ENCODE assay signal across 11 cellular contexts in the genomic region with DNA sequence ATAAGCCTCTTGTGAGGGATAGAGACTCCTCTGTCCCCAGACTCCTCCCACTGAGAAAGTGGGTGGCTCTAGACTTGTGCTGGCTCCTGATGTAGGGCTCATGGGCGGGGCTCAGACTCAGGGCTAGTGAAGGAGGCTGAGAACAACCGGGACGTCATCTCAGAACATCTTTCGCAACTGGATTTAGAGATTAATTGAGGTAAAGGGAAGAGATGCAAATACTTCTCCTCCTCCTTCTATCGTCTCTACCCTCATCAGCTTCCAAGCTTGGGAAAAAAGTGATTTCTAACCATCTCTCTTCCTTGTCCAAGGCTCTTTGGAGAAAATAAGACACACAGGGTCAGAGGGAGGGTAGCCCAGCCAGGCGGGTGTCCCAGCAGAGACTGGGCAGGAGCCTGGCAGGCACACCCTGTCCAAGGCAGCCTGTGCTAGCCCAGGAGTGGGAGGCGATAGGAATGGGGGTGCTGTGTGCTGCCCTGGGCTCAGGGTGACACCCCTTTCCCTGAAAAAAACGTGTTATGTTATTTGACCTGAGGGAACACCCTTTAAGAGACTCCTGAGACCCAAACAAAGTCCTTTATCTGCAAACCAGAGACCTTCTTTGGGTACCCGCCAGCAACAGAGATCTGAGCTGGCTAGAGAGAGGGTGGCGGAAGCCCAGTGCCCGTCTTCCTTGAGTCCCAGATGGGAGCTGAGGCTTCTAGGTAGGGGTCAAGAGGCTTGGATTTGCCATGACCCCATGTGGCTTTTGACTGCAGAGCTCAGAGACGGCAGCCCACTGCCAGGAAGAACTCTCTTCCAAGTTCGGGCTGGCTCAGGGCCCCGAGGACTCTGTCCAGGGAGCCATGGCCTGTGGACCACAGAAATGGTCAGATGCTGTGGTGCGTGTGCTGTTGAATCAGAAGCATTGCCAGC.
DNase-seq lines count a peak whose midpoint lies in the region; ATAC-seq and TF ChIP-seq lines count a peak whose summit lies in the region.
"Had no signal": no experiment of that assay in that cellular context is flagged by ENCODE, and none has a peak within 500 bp of the region (broad histone marks: within the 10 kb centered on the region; RNA-seq: fewer than 3 reads in every experiment).

No MANE protein-coding gene starts in this region.

- H3K36me3 ChIP-seq in body of pancreas (replicated peaks in 1 of 2; ENCODE audit: insufficient read depth in 1 of 2, low read depth in 2 of 2): no peaks in the 10 kb centered on the region
- no peaks in the 10 kb centered on the region for H3K36me3 ChIP-seq in right atrium auricular region
- no peaks in the 10 kb centered on the region for H3K36me3 ChIP-seq in gastrocnemius medialis

- intact Hi-C loops in body of pancreas (cut with DNase I): no loop called here
- intact Hi-C loops in gastrocnemius medialis (cut with DNase I; ENCODE audit: low total_unique reads): loop anchor here (1.0 kb wide), 1 partner anchor 87 kb away; no protein-coding TSS in a partner anchor

- H3K27ac ChIP-seq in body of pancreas: peak overlapping the region in 2 of 4 donors; percentile 22 to 24
- H3K27ac ChIP-seq in right atrium auricular region: peak overlapping the region; percentile 70 to 78
- peak overlapping the region; percentile 73 to 77 (median 76) for H3K27ac ChIP-seq in gastrocnemius medialis

- H3K27me3 ChIP-seq in body of pancreas (no peaks in the 10 kb centered on the region), right atrium auricular region (no peaks in the 10 kb centered on the region), gastrocnemius medialis (no peaks in the 10 kb centered on the region)

- ATAC-seq in GM18867 (IDR thresholded peaks at IDR 0.05; ENCODE audit: unreplicated experiment): peak; percentile 71
- peak; percentile 75 for ATAC-seq in body of pancreas
- peak; percentile 86 to 88 for ATAC-seq in gastrocnemius medialis
- no peak for ATAC-seq in HG03045 (IDR thresholded peaks at IDR 0.05; ENCODE audit: unreplicated experiment)

- in situ Hi-C loops in gastrocnemius medialis (cut with MboI; ENCODE audit: low sequenced_read_pairs in 4 of 4): no loop called here

- TF ChIP-seq POLR2A in body of pancreas (IDR thresholded peaks at IDR 0.05) (no peak), gastrocnemius medialis (IDR thresholded peaks at IDR 0.05) (no peak)

- no peaks in the 10 kb centered on the region for H3K9me3 ChIP-seq in body of pancreas
- H3K9me3 ChIP-seq in right atrium auricular region: no peaks in the 10 kb centered on the region
- H3K9me3 ChIP-seq in gastrocnemius medialis: no peaks in the 10 kb centered on the region

- H3K4me1 ChIP-seq in body of pancreas (no peaks in the 10 kb centered on the region), right atrium auricular region (peaks cover 0 to 57% of the 10 kb centered on the region in 2 donors), gastrocnemius medialis (peaks cover 18 to 30% of the 10 kb centered on the region in 2 donors)

- 66 to 75% methylated on average over 12 to 15 of the region's 15 CpGs for WGBS in body of pancreas, 2 donors

- DNase-seq in body of pancreas: peak; percentile 35 to 66 (median 56)
- peak; percentile 96 for DNase-seq in right atrium auricular region (ENCODE audit: low spot score)
- DNase-seq in gastrocnemius medialis: peak; percentile 83 to 88
- no peak for DNase-seq in COR-L47 (lab: John Stamatoyannopoulos, UW)
- no peak for DNase-seq in NCI-H2227 (lab: John Stamatoyannopoulos, UW; ENCODE audit: unreplicated experiment)
- no peak for DNase-seq in activated effector memory CD4-positive, alpha-beta T cell treated with anti-CD3 and anti-CD28 coated beads, Interleukin-2, amount 50 U/mL, for 16 hours
- DNase-seq: activated T-cell treated with anti-CD3 and anti-CD28 coated beads, Interleukin-2, amount 50 U/mL, for 48 hours; CD4-positive, CD25-positive, alpha-beta regulatory T cell; effector memory CD4-positive, alpha-beta T cell had no signal

- no peak for TF ChIP-seq CTCF in body of pancreas (IDR thresholded peaks at IDR 0.05)
- no peak for TF ChIP-seq CTCF in right atrium auricular region (IDR thresholded peaks at IDR 0.05)
- no peak for TF ChIP-seq CTCF in gastrocnemius medialis (IDR thresholded peaks at IDR 0.05 in 4 of 5, conservative IDR thresholded peaks at IDR 0.05 in 1 of 5)

- no peak overlapping the region for H3K4me3 ChIP-seq in body of pancreas
- H3K4me3 ChIP-seq in right atrium auricular region: no peak overlapping the region
- no peak overlapping the region for H3K4me3 ChIP-seq in gastrocnemius medialis

Comparison
In these comparisons a context has a peak if more than half of its experiments do, and no peak if none do; other contexts are left out.
1. DNase-seq: peak in body of pancreas (4 of 4), right atrium auricular region (single experiment) and gastrocnemius medialis (2 of 2); none in COR-L47 (single experiment), NCI-H2227 (single experiment) and activated effector memory CD4-positive, alpha-beta T cell treated with anti-CD3 and anti-CD28 coated beads, Interleukin-2, amount 50 U/mL, for 16 hours (single experiment).